In the genomic region with DNA sequence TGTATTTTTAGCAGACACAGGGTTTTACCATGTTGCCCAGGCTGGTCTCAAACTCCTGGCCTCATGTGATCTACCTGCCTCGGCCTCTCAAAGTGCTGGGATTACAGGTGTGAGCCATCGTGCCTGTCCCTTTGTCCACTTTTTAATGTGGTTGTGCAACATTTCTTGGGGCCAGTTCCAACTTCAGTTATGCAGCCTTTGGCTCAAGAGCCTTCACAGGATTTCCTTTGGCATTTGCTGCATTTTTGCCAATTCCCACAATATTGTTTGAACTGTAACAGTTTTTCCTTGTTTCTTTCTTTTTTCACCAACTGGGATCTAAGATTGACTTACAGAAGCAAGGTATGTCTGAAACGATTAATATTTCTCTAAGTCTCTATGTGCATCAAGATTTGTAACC, we compare ENCODE assay signal across 1 cellular context.
TF ChIP-seq lines count a peak whose summit lies in the region.

No MANE protein-coding gene starts in this region.

TF ChIP-seq in GM23338, 12 proteins besides CTCF, POLR2A, EP300 and RAD21 (continued from another document):
- TF ChIP-seq, protein P1, sequence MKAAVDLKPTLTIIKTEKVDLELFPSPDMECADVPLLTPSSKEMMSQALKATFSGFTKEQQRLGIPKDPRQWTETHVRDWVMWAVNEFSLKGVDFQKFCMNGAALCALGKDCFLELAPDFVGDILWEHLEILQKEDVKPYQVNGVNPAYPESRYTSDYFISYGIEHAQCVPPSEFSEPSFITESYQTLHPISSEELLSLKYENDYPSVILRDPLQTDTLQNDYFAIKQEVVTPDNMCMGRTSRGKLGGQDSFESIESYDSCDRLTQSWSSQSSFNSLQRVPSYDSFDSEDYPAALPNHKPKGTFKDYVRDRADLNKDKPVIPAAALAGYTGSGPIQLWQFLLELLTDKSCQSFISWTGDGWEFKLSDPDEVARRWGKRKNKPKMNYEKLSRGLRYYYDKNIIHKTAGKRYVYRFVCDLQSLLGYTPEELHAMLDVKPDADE (IDR thresholded peaks at IDR 0.05) = no peak
- TF ChIP-seq CREB1 (CRISPR knock-in tag; IDR thresholded peaks at IDR 0.05; ENCODE audit: low read depth) (no peak), STAT1 (IDR thresholded peaks at IDR 0.05; ENCODE audit: unreplicated experiment) (no peak)
